In the genomic region with DNA sequence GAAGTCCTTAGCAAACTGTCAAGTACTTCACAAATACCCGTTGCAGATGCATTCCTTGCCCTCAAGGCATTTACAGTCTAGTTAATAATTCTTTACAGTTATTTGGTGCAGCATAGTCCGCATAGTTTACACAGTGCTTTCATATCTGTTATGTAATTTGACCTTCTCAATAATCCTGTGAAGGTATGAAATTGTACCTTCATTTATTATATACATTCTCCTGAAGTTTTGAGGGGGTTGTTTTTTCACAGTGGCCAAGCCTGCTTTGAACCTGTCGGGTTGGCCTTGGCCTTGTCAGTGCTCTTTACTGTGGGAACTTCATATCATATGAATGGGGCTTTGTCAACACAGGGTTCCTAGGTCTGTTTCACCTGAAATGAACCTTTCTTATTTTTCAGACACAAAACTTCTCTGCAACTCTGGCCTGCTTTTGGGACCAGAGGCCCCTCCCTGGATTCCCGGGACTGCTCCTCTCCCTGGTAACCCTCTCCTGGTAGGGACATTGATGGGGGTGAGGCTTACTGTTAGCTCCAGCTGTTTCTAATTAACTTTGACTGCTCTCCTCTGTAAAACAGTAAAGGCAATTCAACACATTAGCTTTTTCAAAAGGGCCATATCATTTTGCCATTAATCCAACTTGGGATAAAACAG, we compare ENCODE assay signal across 13 cellular contexts. TPM values are rescaled to one million over a fixed set of nuclear protein-coding genes. Genes with fewer than 3 reads are reported as not detected.
DNase-seq lines count a peak whose midpoint lies in the region; ATAC-seq, FAIRE-seq and TF ChIP-seq lines count a peak whose summit lies in the region.
"Had no signal": no experiment of that assay in that cellular context is flagged by ENCODE, and none has a peak within 500 bp of the region (broad histone marks: within the 10 kb centered on the region; RNA-seq: fewer than 3 reads in every experiment).

No MANE protein-coding gene starts in this region.

- H3K9me3 ChIP-seq in Caco-2 (no peaks in the 10 kb centered on the region), gastroesophageal sphincter (no peaks in the 10 kb centered on the region), gastrocnemius medialis (no peaks in the 10 kb centered on the region), T-helper 17 cell (ENCODE audit: control insufficient read depth, low read length, poor library complexity, severe bottlenecking) (no peaks in the 10 kb centered on the region)
- H3K9me3 ChIP-seq in naive thymus-derived CD4-positive, alpha-beta T cell (ENCODE audit: control insufficient read depth in 2 of 3, low read length in 3 of 3) = no peaks in the 10 kb centered on the region

- in situ Hi-C loops in gastrocnemius medialis (cut with MboI; ENCODE audit: low sequenced_read_pairs in 4 of 4) = no loop called here

- H3K27me3 Mint-ChIP-seq in Caco-2 (ENCODE audit: insufficient read depth, unreplicated experiment) = no peaks in the 10 kb centered on the region
- H3K27me3 Mint-ChIP-seq in naive thymus-derived CD4-positive, alpha-beta T cell = peaks cover 8 to 36% (median 21%) of the 10 kb centered on the region in 5 donors
- H3K27me3 Mint-ChIP-seq in T-helper 17 cell = peaks cover 18% of the 10 kb centered on the region
- H3K27me3 Mint-ChIP-seq in activated CD4-positive, alpha-beta memory T cell treated with anti-CD3 and anti-CD28 coated beads, Interleukin-2, amount 10 ng/mL, durations not matched to agents 7 days and 5 days = peaks cover 41% of the 10 kb centered on the region

- no peak overlapping the region for H3K4me3 Mint-ChIP-seq in Caco-2 (ENCODE audit: unreplicated experiment)
- no peak overlapping the region for H3K4me3 Mint-ChIP-seq in naive thymus-derived CD4-positive, alpha-beta T cell
- H3K4me3 Mint-ChIP-seq in T-helper 17 cell = no peak overlapping the region
- no peak overlapping the region for H3K4me3 Mint-ChIP-seq in activated CD4-positive, alpha-beta memory T cell treated with anti-CD3 and anti-CD28 coated beads, Interleukin-2, amount 10 ng/mL, durations not matched to agents 7 days and 5 days

- DNase-seq in Caco-2 (peak; percentile 40 to 44), gastrocnemius medialis (no peak), NCI-H2171 (lab: John Stamatoyannopoulos, UW) (no peak), T-helper 17 cell (no peak)
- DNase-seq in naive thymus-derived CD4-positive, alpha-beta T cell = no peak
- no peak for DNase-seq in activated CD4-positive, alpha-beta memory T cell treated with anti-CD3 and anti-CD28 coated beads, Interleukin-2, amount 10 ng/mL, durations not matched to agents 7 days and 5 days
- DNase-seq: activated CD8-positive, alpha-beta memory T cell treated with anti-CD3 and anti-CD28 coated beads, Interleukin-2, amount 50 U/mL, for 4 hours; MV-4-11; NCI-H2227 treated with DMSO at 0.1 percent for 48 hours; retina had no signal

- H3K9me3 Mint-ChIP-seq in Caco-2 (ENCODE audit: unreplicated experiment) = no peaks in the 10 kb centered on the region
- H3K9me3 Mint-ChIP-seq in naive thymus-derived CD4-positive, alpha-beta T cell = no peaks in the 10 kb centered on the region
- no peaks in the 10 kb centered on the region for H3K9me3 Mint-ChIP-seq in activated CD4-positive, alpha-beta memory T cell treated with anti-CD3 and anti-CD28 coated beads, Interleukin-2, amount 10 ng/mL, durations not matched to agents 7 days and 5 days

- no peak for TF ChIP-seq EP300 in gastroesophageal sphincter (IDR thresholded peaks at IDR 0.05)

- H3K36me3 Mint-ChIP-seq in Caco-2 (ENCODE audit: insufficient read depth, unreplicated experiment) (no peaks in the 10 kb centered on the region), T-helper 17 cell (ENCODE audit: low read depth) (peaks cover under 1% of the 10 kb centered on the region)
- H3K36me3 Mint-ChIP-seq in naive thymus-derived CD4-positive, alpha-beta T cell = no peaks in the 10 kb centered on the region
- no peaks in the 10 kb centered on the region for H3K36me3 Mint-ChIP-seq in activated CD4-positive, alpha-beta memory T cell treated with anti-CD3 and anti-CD28 coated beads, Interleukin-2, amount 10 ng/mL, durations not matched to agents 7 days and 5 days (ENCODE audit: low read depth)

- TF ChIP-seq POLR2A in gastroesophageal sphincter (IDR thresholded peaks at IDR 0.05) = no peak
- no peak for TF ChIP-seq POLR2A in gastrocnemius medialis (IDR thresholded peaks at IDR 0.05)

- H3K36me3 ChIP-seq in Caco-2 (ENCODE audit: control insufficient read depth, insufficient read depth, low read length) (no peaks in the 10 kb centered on the region), gastroesophageal sphincter (no peaks in the 10 kb centered on the region), gastrocnemius medialis (no peaks in the 10 kb centered on the region)
- no peaks in the 10 kb centered on the region for H3K36me3 ChIP-seq in naive thymus-derived CD4-positive, alpha-beta T cell (ENCODE audit: control insufficient read depth in 2 of 3, insufficient read depth in 3 of 3, low read length in 3 of 3)

- CTCF ChIA-PET in Caco-2 (lab: Charles Lee) = no interaction called here
- CTCF ChIA-PET in naive thymus-derived CD4-positive, alpha-beta T cell (lab: Charles Lee) = no interaction called here
- CTCF ChIA-PET in activated CD4-positive, alpha-beta memory T cell treated with anti-CD3 and anti-CD28 coated beads, Interleukin-2, amount 10 ng/mL, durations not matched to agents 7 days and 5 days (lab: Charles Lee) = no interaction called here

- H3K4me1 Mint-ChIP-seq in Caco-2 (ENCODE audit: low read depth, unreplicated experiment) (no peaks in the 10 kb centered on the region), T-helper 17 cell (no peaks in the 10 kb centered on the region)
- H3K4me1 Mint-ChIP-seq in naive thymus-derived CD4-positive, alpha-beta T cell = peaks cover 0 to 5% (median 0%) of the 10 kb centered on the region in 7 donors
- H3K4me1 Mint-ChIP-seq in activated CD4-positive, alpha-beta memory T cell treated with anti-CD3 and anti-CD28 coated beads, Interleukin-2, amount 10 ng/mL, durations not matched to agents 7 days and 5 days = no peaks in the 10 kb centered on the region

- intact Hi-C loops in Caco-2 (cut with micrococcal nuclease; ENCODE audit: unreplicated experiment) (loop anchor here (1.0 kb wide), 1 partner anchor 23 kb away; no protein-coding TSS in a partner anchor), gastrocnemius medialis (cut with DNase I; ENCODE audit: low total_unique reads) (no loop called here)
- intact Hi-C loops in naive thymus-derived CD4-positive, alpha-beta T cell (cut with micrococcal nuclease) = no loop called here

- H3K4me1 ChIP-seq in Caco-2 (peaks cover 21% of the 10 kb centered on the region), gastroesophageal sphincter (peaks cover 33 to 97% (median 41%) of the 10 kb centered on the region in 3 donors), gastrocnemius medialis (peaks cover 8 to 24% of the 10 kb centered on the region in 2 donors)
- no peaks in the 10 kb centered on the region for H3K4me1 ChIP-seq in naive thymus-derived CD4-positive, alpha-beta T cell (ENCODE audit: control insufficient read depth in 2 of 2, insufficient read depth in 2 of 2, low read length in 2 of 2)

- 60 to 67% methylated on average over 2 to 4 of the region's 4 CpGs for WGBS in gastroesophageal sphincter (ENCODE audit: low coverage in 1 of 2), 2 donors

- TF ChIP-seq CTCF in Caco-2 (IDR thresholded peaks at IDR 0.05; ENCODE audit: insufficient read depth in 1 of 2, low read depth in 1 of 2, low read length in 1 of 2, severe bottlenecking in 1 of 2, unreplicated experiment in 1 of 2) (no peak), gastroesophageal sphincter (IDR thresholded peaks at IDR 0.05) (no peak), gastrocnemius medialis (IDR thresholded peaks at IDR 0.05 in 4 of 5, conservative IDR thresholded peaks at IDR 0.05 in 1 of 5) (no peak)

- H3K27ac Mint-ChIP-seq in Caco-2 (ENCODE audit: unreplicated experiment) (no peak overlapping the region), T-helper 17 cell (no peak overlapping the region)
- no peak overlapping the region for H3K27ac Mint-ChIP-seq in naive thymus-derived CD4-positive, alpha-beta T cell
- H3K27ac Mint-ChIP-seq in activated CD4-positive, alpha-beta memory T cell treated with anti-CD3 and anti-CD28 coated beads, Interleukin-2, amount 10 ng/mL, durations not matched to agents 7 days and 5 days = no peak overlapping the region

- peak; percentile 86 for FAIRE-seq in TTC549 (lab: Jason Lieb, UNC)

- BruUV-seq in Caco-2 (replicated peaks; lab: Mats Ljungman, UMichigan) = no TSS peak

- H3K27me3 ChIP-seq in Caco-2 (replicated peaks; ENCODE audit: control insufficient read depth, insufficient read depth, low read length) (no peaks in the 10 kb centered on the region), gastroesophageal sphincter (no peaks in the 10 kb centered on the region), gastrocnemius medialis (no peaks in the 10 kb centered on the region)
- no peaks in the 10 kb centered on the region for H3K27me3 ChIP-seq in naive thymus-derived CD4-positive, alpha-beta T cell (ENCODE audit: control insufficient read depth in 2 of 2, insufficient read depth in 2 of 2, low read length in 2 of 2)

- ATAC-seq in gastroesophageal sphincter (no peak), gastrocnemius medialis (no peak), T-helper 17 cell (no peak)
- ATAC-seq in naive thymus-derived CD4-positive, alpha-beta T cell = no peak
- ATAC-seq: left colon had no signal

- H3K4me3 ChIP-seq in Caco-2 (ENCODE audit: low read depth, low read length) (no peak overlapping the region), gastroesophageal sphincter (no peak overlapping the region), gastrocnemius medialis (no peak overlapping the region)
- no peak overlapping the region for H3K4me3 ChIP-seq in naive thymus-derived CD4-positive, alpha-beta T cell (ENCODE audit: low read length)

- H3K27ac ChIP-seq in gastroesophageal sphincter (peak overlapping the region; percentile 84 to 99 (median 88)), gastrocnemius medialis (peak overlapping the region; percentile 70 to 75 (median 72))
- no peak overlapping the region for H3K27ac ChIP-seq in naive thymus-derived CD4-positive, alpha-beta T cell (ENCODE audit: low read depth, low read length)

- POLR2A ChIA-PET in Caco-2 (lab: Charles Lee) = interaction anchor here (0.7 kb wide), 1 partner anchor 22 kb away, joined by 3 read pairs; no protein-coding TSS in a partner anchor
- POLR2A ChIA-PET in naive thymus-derived CD4-positive, alpha-beta T cell (lab: Charles Lee) = no interaction called here
- POLR2A ChIA-PET in activated CD4-positive, alpha-beta memory T cell treated with anti-CD3 and anti-CD28 coated beads, Interleukin-2, amount 10 ng/mL, durations not matched to agents 7 days and 5 days (lab: Charles Lee) = no interaction called here

RNA-seq across cellular contexts. Expression of a gene that starts 9.1 kb away (rescaled TPM):
- 37.1 and 40.4 TPM in 2 replicates for total RNA-seq in Caco-2 (2022)
- 100 to 1,000 TPM; 478 to 876 (median 798) TPM for total RNA-seq in gastroesophageal sphincter
- total RNA-seq in gastrocnemius medialis = 100 to 1,000 TPM; 117 to 241 (median 152) TPM
- 10 to 100 TPM in 1 of 5 experiments, 1 to 10 TPM in 1, not detected in 3; 1.1 to 16.7 TPM for total RNA-seq in naive thymus-derived CD4-positive, alpha-beta T cell
- under 1 TPM; 0.37 to 0.48 TPM for polyA plus RNA-seq in naive thymus-derived CD4-positive, alpha-beta T cell
- under 1 TPM; 0.22 to 0.37 TPM for total RNA-seq in T-helper 17 cell
- not detected for total RNA-seq in activated CD4-positive, alpha-beta memory T cell treated with anti-CD3 and anti-CD28 coated beads, Interleukin-2, amount 10 ng/mL, durations not matched to agents 7 days and 5 days

Comparison
In these comparisons a context has a peak if more than half of its experiments do, and no peak if none do; other contexts are left out.
1. DNase-seq: peak in Caco-2 (2 of 2); none in gastrocnemius medialis (0 of 2), NCI-H2171 (single experiment), naive thymus-derived CD4-positive, alpha-beta T cell (0 of 9), T-helper 17 cell (0 of 3) and activated CD4-positive, alpha-beta memory T cell treated with anti-CD3 and anti-CD28 coated beads, Interleukin-2, amount 10 ng/mL, durations not matched to agents 7 days and 5 days (single experiment).